14 cellular contexts compared by ENCODE assay signal in genomic region chr15:29920515-29920914, GRCh38.
DNase-seq lines count a peak whose midpoint lies in the region; ATAC-seq, FAIRE-seq and TF ChIP-seq lines count a peak whose summit lies in the region.
"Had no signal": no experiment of that assay in that cellular context is flagged by ENCODE, and none has a peak within 500 bp of the region (broad histone marks: within the 10 kb centered on the region; RNA-seq: fewer than 3 reads in every experiment).

No MANE protein-coding gene starts in this region.

- peak overlapping the region; percentile 6 for H3K4me3 ChIP-seq in RWPE2 (ENCODE audit: severe bottlenecking)
- H3K4me3 ChIP-seq: mucosa of descending colon, vagina had no signal

- H3K4me1 ChIP-seq in RWPE2 (ENCODE audit: insufficient read depth, poor library complexity, severe bottlenecking): peaks cover 63% of the 10 kb centered on the region

- intact Hi-C loops in head of caudate nucleus (cut with DNase I): loop anchor here (10.0 kb wide), 3 partner anchors 86 to 236 kb away; no protein-coding TSS in a partner anchor
- intact Hi-C loops in posterior cingulate gyrus (cut with DNase I): loop anchor here (10.0 kb wide), 2 partner anchors 96 to 176 kb away; partner anchors contain the start of gene TJP1

- no peak for TF ChIP-seq CTCF in RWPE2 (IDR thresholded peaks at IDR 0.05; ENCODE audit: poor library complexity, severe bottlenecking)

- H3K36me3 ChIP-seq in RWPE2 (ENCODE audit: low read depth): no peaks in the 10 kb centered on the region
- H3K36me3 ChIP-seq: vagina had no signal

- peak overlapping the region; percentile 97 for H3K27ac ChIP-seq in RWPE2 (ENCODE audit: poor library complexity, severe bottlenecking)
- H3K27ac ChIP-seq: vagina had no signal

- peak; percentile 49 for DNase-seq in H54 (ENCODE audit: insufficient read length, low spot score)
- peak; percentile 91 for DNase-seq in RWPE2 (ENCODE audit: low spot score)
- peak in 41 of 42 donors; percentile 40 to 92 (median 74) for DNase-seq in head of caudate nucleus
- peak in 7 of 10 donors; percentile 40 to 90 (median 55) for DNase-seq in posterior cingulate gyrus
- no peak for DNase-seq in NCI-H187 treated with DMSO at 0.1 percent for 48 hours (lab: John Stamatoyannopoulos, UW)
- no peak for DNase-seq in OCI-M2 (lab: John Stamatoyannopoulos, UW; ENCODE audit: unreplicated experiment)
- DNase-seq: activated naive CD4-positive, alpha-beta T cell; CD4-positive, CD25-positive, alpha-beta regulatory T cell; mucosa of descending colon; NCI-H1417; NCI-H774 had no signal

- FAIRE-seq in H54 (lab: Jason Lieb, UNC): peak; percentile 91

- H3K27me3 ChIP-seq in RWPE2 (ENCODE audit: insufficient read depth, poor library complexity, severe bottlenecking): no peaks in the 10 kb centered on the region
- H3K27me3 ChIP-seq: vagina had no signal

- no peak for TF ChIP-seq POLR2A in H54 (IDR thresholded peaks at IDR 0.05; ENCODE audit: low read depth, low read length)

- H3K9me3 ChIP-seq in RWPE2 (ENCODE audit: severe bottlenecking): no peaks in the 10 kb centered on the region
- H3K9me3 ChIP-seq: mucosa of descending colon, vagina had no signal

- ATAC-seq in RWPE2 (ENCODE audit: low read depth): peak; percentile 36
- no peak for ATAC-seq in HG03521 (IDR thresholded peaks at IDR 0.05; ENCODE audit: unreplicated experiment)
- ATAC-seq in GM21390 (IDR thresholded peaks at IDR 0.05; ENCODE audit: unreplicated experiment): no peak
- ATAC-seq: mucosa of descending colon had no signal

Comparison
In these comparisons a context has a peak if more than half of its experiments do, and no peak if none do; other contexts are left out.
1. DNase-seq: peak in H54 (single experiment), RWPE2 (single experiment), head of caudate nucleus (41 of 42) and posterior cingulate gyrus (7 of 10); none in NCI-H187 treated with DMSO at 0.1 percent for 48 hours (single experiment) and OCI-M2 (single experiment).